Comparison of ENCODE assay signal across 1 cellular context in the genomic region with DNA sequence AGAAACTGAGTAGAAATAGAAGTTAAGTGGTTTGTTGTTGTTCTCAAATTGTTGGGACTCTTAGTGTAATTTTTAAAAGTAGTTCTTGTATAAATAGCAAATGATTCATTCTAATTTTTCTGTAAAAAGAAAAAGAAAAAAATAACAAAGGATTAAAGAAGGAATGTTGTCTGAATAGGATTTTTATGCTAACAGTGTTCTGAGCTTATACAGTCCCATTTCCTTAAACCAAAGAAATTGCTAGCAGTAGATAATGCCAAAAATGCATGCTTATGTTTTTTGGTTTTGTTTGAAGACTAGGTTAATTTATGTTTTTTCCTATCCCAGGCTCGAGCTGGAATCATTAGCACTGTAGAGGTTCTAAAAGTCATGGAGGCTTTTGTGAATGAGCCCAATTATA.
TF ChIP-seq lines count a peak whose summit lies in the region.

No MANE protein-coding gene starts in this region.

TF ChIP-seq in HepG2, 621 proteins besides CTCF, POLR2A, EP300 and RAD21:
- TF ChIP-seq MIER2 (CRISPR knock-in tag; IDR thresholded peaks at IDR 0.05), result no peak
- no peak for TF ChIP-seq ZNF737 (CRISPR knock-in tag; IDR thresholded peaks at IDR 0.05; ENCODE audit: borderline replicate concordance)
- no peak for TF ChIP-seq ZNF878 (CRISPR knock-in tag; IDR thresholded peaks at IDR 0.05)
